8 cellular contexts compared by ENCODE assay signal in genomic region chr14:93332032-93332852, GRCh38. TPM values are rescaled to one million over a fixed set of nuclear protein-coding genes. Genes with fewer than 3 reads are reported as not detected.
A peak's percentile ranks its signal among the peaks of the same experiment; 100 is the strongest.
DNase-seq lines count a peak whose midpoint lies in the region; ATAC-seq and TF ChIP-seq lines count a peak whose summit lies in the region.

No MANE protein-coding gene starts in this region.

- H3K79me2 ChIP-seq in OCI-LY7 (ENCODE audit: insufficient read depth, low read depth, low read length) (peaks cover 63% of the 10 kb centered on the region), hepatocyte (peaks cover 65% of the 10 kb centered on the region)

- peaks cover 32 to 53% (median 46%) of the 10 kb centered on the region in 11 experiments; a peak in 20 of 22 replicates for H4K20me1 ChIP-seq in BLaER1 treated with 17β-estradiol and CSF1 and Interleukin-3, amounts not matched to agents 10 nM and 100 nM
- H4K20me1 ChIP-seq in OCI-LY7 (ENCODE audit: insufficient read depth, low read length) (peaks cover 21% of the 10 kb centered on the region), hepatocyte (ENCODE audit: insufficient read depth, poor library complexity, severe bottlenecking) (peaks cover 37% of the 10 kb centered on the region)

- intact Hi-C loops in OCI-LY7 (cut with micrococcal nuclease; ENCODE audit: unreplicated experiment) = loop anchor here (2.0 to 10.0 kb wide), 2 partner anchors 125 to 217 kb away; partner anchors contain the start of genes GON7, ITPK1 and UBR7

- 2% methylated on average over 27 of the region's 72 CpGs for WGBS in hepatocyte (ENCODE audit: low lambda C conversion rate, missing lambda C conversion rate)

- peaks cover 0 to 17% (median 7%) of the 10 kb centered on the region in 11 experiments; a peak in 10 of 22 replicates for H3K36me3 ChIP-seq in BLaER1 treated with 17β-estradiol and CSF1 and Interleukin-3, amounts not matched to agents 10 nM and 100 nM
- peaks cover 3% of the 10 kb centered on the region; the same call in 1 of the 2 replicates for H3K36me3 ChIP-seq in OCI-LY7 (ENCODE audit: insufficient read depth, low read length)
- no peaks in the 10 kb centered on the region for H3K36me3 ChIP-seq in hepatocyte (replicated peaks; ENCODE audit: insufficient read depth, low read depth)

- TF ChIP-seq CTCF in OCI-LY7 (conservative IDR thresholded peaks at IDR 0.05; ENCODE audit: low read length) = 0 out of 2 replicates have a peak, but pooled peaks have one; percentile 16
- no peak for TF ChIP-seq CTCF in hepatocyte (IDR thresholded peaks at IDR 0.05; ENCODE audit: poor library complexity)
- peak; percentile 6 for TF ChIP-seq CTCF in retinal pigment epithelial cell (conservative IDR thresholded peaks at IDR 0.05; ENCODE audit: low read depth, low read length)

- peak; percentile 63 for ATAC-seq in GM18867 (IDR thresholded peaks at IDR 0.05; ENCODE audit: unreplicated experiment)
- peak; percentile 23 for ATAC-seq in HG03060 (IDR thresholded peaks at IDR 0.05; ENCODE audit: low read depth, unreplicated experiment)

- peak overlapping the region; percentile 93 to 100 (median 96) for H3K9ac ChIP-seq in BLaER1 treated with 17β-estradiol and CSF1 and Interleukin-3, amounts not matched to agents 10 nM and 100 nM

- H3K4me3 ChIP-seq in BLaER1 treated with 17β-estradiol and CSF1 and Interleukin-3, amounts not matched to agents 10 nM and 100 nM = peak overlapping the region; percentile 77 to 96 (median 92)
- H3K4me3 ChIP-seq in OCI-LY7 (ENCODE audit: low read depth, low read length, poor library complexity, severe bottlenecking) (peak overlapping the region; percentile 75), hepatocyte (peak overlapping the region; percentile 65), retinal pigment epithelial cell (ENCODE audit: low read length) (peak overlapping the region; percentile 73)

- H3K4me2 ChIP-seq in BLaER1 treated with 17β-estradiol and CSF1 and Interleukin-3, amounts not matched to agents 10 nM and 100 nM = peak overlapping the region; percentile 81 to 95 (median 88)
- H3K4me2 ChIP-seq in OCI-LY7 (ENCODE audit: low read length) (peak overlapping the region; percentile 78), hepatocyte (peak overlapping the region; percentile 77)

- H3K27ac ChIP-seq in BLaER1 treated with 17β-estradiol and CSF1 and Interleukin-3, amounts not matched to agents 10 nM and 100 nM = peak overlapping the region; percentile 89 to 99 (median 93)
- H3K27ac ChIP-seq in OCI-LY7 (ENCODE audit: low read depth, low read length, poor library complexity, severe bottlenecking) (peak overlapping the region; percentile 62), hepatocyte (peak overlapping the region; percentile 97)

- H3K9me3 ChIP-seq in BLaER1 treated with 17β-estradiol and CSF1 and Interleukin-3, amounts not matched to agents 10 nM and 100 nM (replicated peaks in 1 of 11) = peaks cover 7 to 21% (median 18%) of the 10 kb centered on the region in 11 experiments
- peaks cover 10% of the 10 kb centered on the region; the same call in 1 of the 2 replicates for H3K9me3 ChIP-seq in OCI-LY7 (ENCODE audit: low read length)
- H3K9me3 ChIP-seq in hepatocyte (ENCODE audit: low read depth) = no peaks in the 10 kb centered on the region

- DNase-seq in OCI-LY7 (ENCODE audit: low spot score) = peak; percentile 69
- DNase-seq in anterior cingulate cortex (lab: John Stamatoyannopoulos, UW) = peak in 37 of 58 donors; percentile 16 to 80 (median 50)
- DNase-seq in hepatocyte (ENCODE audit: low spot score) = peak; percentile 87
- no peak for DNase-seq in retinal pigment epithelial cell (ENCODE audit: low read depth)
- DNase-seq in NCI-H187 (lab: John Stamatoyannopoulos, UW) = no peak

- CTCF ChIA-PET in OCI-LY7 (lab: Charles Lee; ENCODE audit: unreplicated experiment) = no interaction called here

- H3K9me2 ChIP-seq in OCI-LY7 (ENCODE audit: insufficient read depth, low read length) (no peaks in the 10 kb centered on the region), hepatocyte (replicated peaks; ENCODE audit: insufficient read depth) (no peaks in the 10 kb centered on the region)

- POLR2A ChIA-PET in OCI-LY7 (lab: Charles Lee) = interaction anchor here (1.5 kb wide), 1 partner anchor 10 kb away, joined by 5 read pairs; no protein-coding TSS in a partner anchor

- peaks cover 28 to 46% (median 32%) of the 10 kb centered on the region in 10 experiments for H3K4me1 ChIP-seq in BLaER1 treated with 17β-estradiol and CSF1 and Interleukin-3, amounts not matched to agents 10 nM and 100 nM
- H3K4me1 ChIP-seq in OCI-LY7 (ENCODE audit: insufficient read depth, low read length, poor library complexity, severe bottlenecking) = peaks cover 34% of the 10 kb centered on the region
- H3K4me1 ChIP-seq in hepatocyte (ENCODE audit: insufficient read depth) = peaks cover 12% of the 10 kb centered on the region

- H2AFZ ChIP-seq in OCI-LY7 (ENCODE audit: low read length) (peak overlapping the region; percentile 76), hepatocyte (peak overlapping the region; percentile 70)

- BruUV-seq in OCI-LY7 (replicated peaks; lab: Mats Ljungman, UMichigan) = no TSS peak

- H3K27me3 ChIP-seq in BLaER1 treated with 17β-estradiol and CSF1 and Interleukin-3, amounts not matched to agents 10 nM and 100 nM = no peaks in the 10 kb centered on the region
- H3K27me3 ChIP-seq in hepatocyte = no peaks in the 10 kb centered on the region

RNA-seq across cellular contexts. Expression of gene BTBD7, which starts 0.6 kb away (rescaled TPM):
- total RNA-seq in OCI-LY7 (2014; rRNA removed; shearing (Covaris generic)) = 9.7 and 10.7 TPM in 2 replicates
- total RNA-seq in OCI-LY7 (2022) (19.6 and 23.5 TPM in 2 replicates), hepatocyte (24.5 and 25.8 TPM in 2 replicates)
- 14.4 and 14.8 TPM in 2 replicates for polyA plus RNA-seq in hepatocyte

RNA-seq across cellular contexts. Expression of gene COX8C, which starts 14.7 kb away (rescaled TPM):
- total RNA-seq in OCI-LY7 (2014; rRNA removed; shearing (Covaris generic)) = not detected in 2 replicates
- total RNA-seq in OCI-LY7 (2022) (not detected in 2 replicates), hepatocyte (not detected in 2 replicates)
- polyA plus RNA-seq in hepatocyte = not detected in 2 replicates

Comparison
In these comparisons a context has a peak if more than half of its experiments do, and no peak if none do; other contexts are left out.
1. DNase-seq: peak in OCI-LY7 (single experiment), anterior cingulate cortex (37 of 58) and hepatocyte (single experiment); none in retinal pigment epithelial cell (single experiment) and NCI-H187 (0 of 2).
2. Peak in every context shown above with its lines, with median percentiles within 50 percentile points of each other: H3K27ac ChIP-seq, H3K4me2 ChIP-seq and H3K4me3 ChIP-seq.